ENCODE assay signal across 31 cellular contexts in the genomic region with DNA sequence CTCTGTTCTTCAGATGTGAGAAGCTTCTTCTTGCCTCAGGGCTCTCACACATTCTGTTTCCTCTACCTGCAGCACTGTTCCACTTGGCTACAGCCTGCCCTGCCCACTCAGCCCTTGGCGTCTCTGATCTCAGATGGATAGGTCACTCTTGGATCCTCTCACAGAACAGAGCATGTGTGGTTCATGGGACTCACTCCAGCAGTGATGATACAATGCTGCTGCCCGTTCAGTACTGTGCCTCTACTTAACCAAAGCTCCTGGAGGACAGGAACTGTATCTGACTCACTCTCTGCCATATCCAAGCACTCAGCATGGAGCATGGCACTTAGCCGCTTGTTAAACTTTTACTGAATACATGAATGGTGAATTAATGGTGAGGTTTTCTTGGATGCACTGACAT. TPM values are rescaled to one million over a fixed set of nuclear protein-coding genes. Genes with fewer than 3 reads are reported as not detected.
"Had no signal": no experiment of that assay in that cellular context is flagged by ENCODE, and none has a peak within 500 bp of the region (broad histone marks: within the 10 kb centered on the region; RNA-seq: fewer than 3 reads in every experiment).

No MANE protein-coding gene starts in this region.

- H3K4me2 ChIP-seq: smooth muscle cell had no signal

- H3K4me3 ChIP-seq: gastroesophageal sphincter, lower lobe of right lung, smooth muscle cell, testis, uterus had no signal

- H3K9me3 Mint-ChIP-seq: activated naive CD4-positive, alpha-beta T cell treated with anti-CD3 and anti-CD28 coated beads, Interleukin-2, amount 10 ng/mL, durations not matched to agents 7 days and 5 days; activated T-cell treated with anti-CD3 and anti-CD28 coated beads, Interleukin-2, amount 50 U/mL, for 72 hours; dendritic cell treated with granulocyte-macrophage colony-stimulating factor and Interleukin-4, amounts not matched to agents 40 ng/mL and 50 ng/mL, for 4 days; naive B cell; stimulated activated naive B cell treated with anti-CD40 and anti-IgM and Interleukin-4, amounts not matched to agents 10 μg/mL and 1 μg/mL and 100 μg/mL, for 72 hours had no signal

- H3K27ac ChIP-seq: gastroesophageal sphincter, lower lobe of right lung, testis, uterus had no signal

- ATAC-seq: activated T-cell treated with anti-CD3 and anti-CD28 coated beads, Interleukin-2, amount 50 U/mL, for 72 hours; gastroesophageal sphincter; left lobe of liver; lower lobe of right lung; sciatic nerve; stimulated activated naive B cell treated with anti-CD40 and anti-IgM and Interleukin-4, amounts not matched to agents 10 μg/mL and 1 μg/mL and 100 μg/mL, for 72 hours; T-helper 17 cell had no signal

- H3K9me3 ChIP-seq: gastroesophageal sphincter, lower lobe of right lung, testis, uterus had no signal

- H3K36me3 ChIP-seq: gastroesophageal sphincter, lower lobe of right lung, uterus had no signal

- H3K4me3 Mint-ChIP-seq: activated naive CD4-positive, alpha-beta T cell treated with anti-CD3 and anti-CD28 coated beads, Interleukin-2, amount 10 ng/mL, durations not matched to agents 7 days and 5 days; activated T-cell treated with anti-CD3 and anti-CD28 coated beads, Interleukin-2, amount 50 U/mL, for 72 hours; dendritic cell treated with granulocyte-macrophage colony-stimulating factor and Interleukin-4, amounts not matched to agents 40 ng/mL and 50 ng/mL, for 4 days; stimulated activated naive B cell treated with anti-CD40 and anti-IgM and Interleukin-4, amounts not matched to agents 10 μg/mL and 1 μg/mL and 100 μg/mL, for 72 hours; T-helper 17 cell had no signal

- H3K27ac Mint-ChIP-seq: activated T-cell treated with anti-CD3 and anti-CD28 coated beads, Interleukin-2, amount 50 U/mL, for 72 hours; dendritic cell treated with granulocyte-macrophage colony-stimulating factor and Interleukin-4, amounts not matched to agents 40 ng/mL and 50 ng/mL, for 4 days; naive B cell; stimulated activated naive B cell treated with anti-CD40 and anti-IgM and Interleukin-4, amounts not matched to agents 10 μg/mL and 1 μg/mL and 100 μg/mL, for 72 hours; T-helper 17 cell had no signal

- H3K4me1 Mint-ChIP-seq: stimulated activated naive B cell treated with anti-CD40 and anti-IgM and Interleukin-4, amounts not matched to agents 10 μg/mL and 1 μg/mL and 100 μg/mL, for 72 hours had no signal

- H3K4me1 ChIP-seq: gastroesophageal sphincter, testis, uterus had no signal

- H3K27me3 ChIP-seq: testis, uterus had no signal

- DNase-seq: activated CD4-positive, alpha-beta T cell treated with anti-CD3 and anti-CD28 coated beads for 4 hours; activated CD4-positive, alpha-beta T cell treated with anti-CD3 and anti-CD28 coated beads, Interleukin-2, amount 50 U/mL, for 48 hours; activated CD4-positive, CD25-positive, alpha-beta regulatory T cell; activated effector memory CD4-positive, alpha-beta T cell treated with anti-CD3 and anti-CD28 coated beads, Interleukin-2, amount 50 U/mL, for 16 hours; activated naive CD4-positive, alpha-beta T cell treated with anti-CD3 and anti-CD28 coated beads, Interleukin-2, amount 10 ng/mL, durations not matched to agents 7 days and 5 days; activated T-cell treated with anti-CD3 and anti-CD28 coated beads, Interleukin-2, amount 50 U/mL, for 72 hours; amygdala; effector CD8-positive, alpha-beta T cell; erythroblast; head of caudate nucleus; islet precursor cell; lower lobe of right lung; naive B cell; occipital lobe; stimulated activated CD4-positive, alpha-beta T cell treated with anti-CD3 and anti-CD28 coated beads, Interleukin-15, amount 100 ng/mL, for 24 hours; stimulated activated CD4-positive, alpha-beta T cell treated with anti-CD3 and anti-CD28 coated beads, Interleukin-2, amount 100 ng/mL, for 48 hours; stimulated activated CD8-positive, alpha-beta memory T cell treated with anti-CD3 and anti-CD28 coated beads, Interleukin-4, amount 100 ng/mL, for 48 hours; stimulated activated naive B cell treated with anti-CD40 and anti-IgM and Interleukin-4, amounts not matched to agents 10 μg/mL and 1 μg/mL and 100 μg/mL, for 72 hours; T-helper 17 cell; testis; trophoblast cell; uterus had no signal

- H3K36me3 Mint-ChIP-seq: activated naive CD4-positive, alpha-beta T cell treated with anti-CD3 and anti-CD28 coated beads, Interleukin-2, amount 10 ng/mL, durations not matched to agents 7 days and 5 days; naive B cell had no signal

RNA-seq across cellular contexts. Expression of gene SPINK4, which starts 3.4 kb away (rescaled TPM):
- total RNA-seq: activated CD8-positive, alpha-beta memory T cell treated with anti-CD3 and anti-CD28 coated beads for 36 hours; activated T-cell treated with anti-CD3 and anti-CD28 coated beads, Interleukin-2, amount 50 U/mL, for 72 hours; cerebellum; gastroesophageal sphincter; left lobe of liver; lower lobe of right lung; mesenteric fat pad; occipital lobe; sciatic nerve; smooth muscle cell; T-helper 17 cell; testis; uterus had no signal
- polyA plus RNA-seq: neural cell, smooth muscle cell had no signal
